ENCODE assay signal across 26 cellular contexts in the genomic region with DNA sequence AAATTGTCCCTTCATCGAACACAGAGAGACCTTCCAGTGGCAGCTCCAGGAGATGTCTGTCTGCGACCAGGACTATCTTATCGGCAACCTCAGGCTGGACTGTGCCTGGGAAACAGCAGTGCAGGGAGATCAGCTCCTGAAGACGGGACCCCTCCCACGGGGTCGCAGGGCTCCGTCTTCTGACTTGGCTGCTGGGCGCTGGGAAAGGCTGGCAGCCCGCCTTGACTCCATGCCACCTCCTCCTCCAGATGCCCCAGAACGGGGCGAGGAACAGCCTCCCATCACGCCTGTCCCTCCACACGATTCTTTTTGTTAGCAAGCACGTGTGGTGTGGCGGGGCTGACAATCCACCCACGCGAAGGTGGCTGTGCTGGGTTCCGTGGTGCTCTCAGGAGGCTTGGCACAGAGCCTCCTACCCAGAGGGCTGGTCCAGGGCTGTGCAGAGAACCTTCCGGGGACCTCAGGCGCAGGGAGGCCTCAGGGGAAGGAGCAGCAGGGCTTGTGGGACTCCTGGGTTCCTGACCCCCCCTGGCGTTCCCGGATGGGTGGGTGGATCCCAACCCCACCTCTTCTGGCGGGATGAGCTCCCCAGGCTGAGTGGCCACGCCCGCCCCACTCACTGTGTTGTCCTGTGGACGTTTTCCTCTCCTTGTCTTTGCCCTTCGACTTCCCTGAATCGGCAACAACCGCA. TPM values are rescaled to one million over a fixed set of nuclear protein-coding genes. Genes with fewer than 3 reads are reported as not detected.
"Had no signal": no experiment of that assay in that cellular context is flagged by ENCODE, and none has a peak within 500 bp of the region (broad histone marks: within the 10 kb centered on the region; RNA-seq: fewer than 3 reads in every experiment).

No MANE protein-coding gene starts in this region.

- H3K9me3 ChIP-seq: adrenal gland, ascending aorta, esophagus muscularis mucosa, gastrocnemius medialis, neutrophil, right lobe of liver, stomach, suprapubic skin, transverse colon had no signal

- H3K4me1 ChIP-seq: adrenal gland, ascending aorta, gastrocnemius medialis, parathyroid adenoma, right lobe of liver, transverse colon had no signal

- ATAC-seq: gastrocnemius medialis; naive thymus-derived CD8-positive, alpha-beta T cell; right lobe of liver; stimulated activated memory B cell treated with anti-CD40 and anti-IgM and Interleukin-4, amounts not matched to agents 10 μg/mL and 1 μg/mL and 100 μg/mL, for 72 hours had no signal

- H3K27ac ChIP-seq: adrenal gland, ascending aorta, brain microvascular endothelial cell, dorsolateral prefrontal cortex, esophagus muscularis mucosa, neutrophil, parathyroid adenoma, right lobe of liver, stomach, suprapubic skin, transverse colon had no signal

- H3K36me3 ChIP-seq: adrenal gland, ascending aorta, brain microvascular endothelial cell, esophagus muscularis mucosa, neutrophil, right lobe of liver, stomach, suprapubic skin, transverse colon had no signal

- H3K4me3 ChIP-seq: adrenal gland, ascending aorta, dorsolateral prefrontal cortex, esophagus muscularis mucosa, gastrocnemius medialis, lung, right lobe of liver, stomach, suprapubic skin, transverse colon had no signal

- H3K27me3 ChIP-seq: ascending aorta, gastrocnemius medialis, right lobe of liver had no signal

- DNase-seq: activated CD4-positive, alpha-beta memory T cell treated with anti-CD3 and anti-CD28 coated beads for 36 hours; activated CD4-positive, alpha-beta T cell treated with anti-CD3 and anti-CD28 coated beads for 48 hours; activated gamma-delta T cell treated with Interleukin-2 at 50 U/mL for 16 hours; activated T-cell treated with anti-CD3 and anti-CD28 coated beads, Interleukin-2, amount 50 U/mL, for 1 hour; brain microvascular endothelial cell; central memory CD4-positive, alpha-beta T cell; gastrocnemius medialis; hippocampal formation; naive thymus-derived CD8-positive, alpha-beta T cell; right lobe of liver; small intestine; stimulated activated CD4-positive, alpha-beta T cell treated with anti-CD3 and anti-CD28 coated beads, Interleukin-15, amount 100 ng/mL, for 24 hours; stomach; SW 1271; transverse colon had no signal

RNA-seq across cellular contexts. Expression of gene NKX6-2, which starts 47.6 kb away (rescaled TPM):
- total RNA-seq: activated CD4-positive, alpha-beta memory T cell treated with anti-CD3 and anti-CD28 coated beads for 36 hours; adrenal gland; ascending aorta; esophagus muscularis mucosa; lung; naive thymus-derived CD8-positive, alpha-beta T cell; right lobe of liver; suprapubic skin; T-helper 2 cell treated with Interferon-gamma antibody and Interleukin-4, amounts not matched to agents 100 ng/mL and 5 ng/mL, for 36 hours; transverse colon had no signal
- polyA plus RNA-seq: keratinocyte had no signal
